8 cellular contexts compared by ENCODE assay signal in the genomic region with DNA sequence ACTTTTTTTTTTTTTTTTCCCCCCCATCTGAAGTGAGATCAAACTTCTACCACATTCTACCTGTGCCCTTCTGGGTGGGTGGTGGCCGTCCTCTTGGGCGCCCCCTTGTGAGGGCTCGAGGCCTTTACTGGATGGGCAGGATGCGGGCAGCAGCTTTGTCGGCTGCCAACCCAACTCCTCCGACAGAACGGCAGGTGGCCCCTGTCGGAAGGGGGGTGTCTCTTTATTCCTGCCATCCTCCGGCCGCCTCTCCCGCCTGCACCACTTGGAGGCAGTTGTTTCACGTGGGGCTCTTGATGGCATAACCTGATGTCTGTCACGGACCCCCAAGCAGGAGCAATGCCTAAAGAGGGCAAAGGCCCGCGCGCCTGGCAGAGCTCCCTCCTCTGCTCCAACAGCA. TPM values are rescaled to one million over a fixed set of nuclear protein-coding genes. Genes with fewer than 3 reads are reported as not detected.
DNase-seq lines count a peak whose midpoint lies in the region; ATAC-seq and TF ChIP-seq lines count a peak whose summit lies in the region.

No MANE protein-coding gene starts in this region.

- no peaks in the 10 kb centered on the region for H3K9me3 ChIP-seq in Peyer's patch

- TF ChIP-seq POLR2A in Peyer's patch (IDR thresholded peaks at IDR 0.05) = no peak

- H3K27ac Mint-ChIP-seq in stimulated activated naive B cell treated with anti-CD40 and anti-IgM and Interleukin-4, amounts not matched to agents 10 μg/mL and 1 μg/mL and 100 μg/mL, for 72 hours = peak overlapping the region; percentile 85

- H3K27me3 ChIP-seq in Peyer's patch = no peaks in the 10 kb centered on the region

- H3K4me1 Mint-ChIP-seq in stimulated activated naive B cell treated with anti-CD40 and anti-IgM and Interleukin-4, amounts not matched to agents 10 μg/mL and 1 μg/mL and 100 μg/mL, for 72 hours = peaks cover 62 to 82% of the 10 kb centered on the region in 2 donors

- H3K27ac ChIP-seq in Peyer's patch = no peak overlapping the region

- H3K9me3 Mint-ChIP-seq in stimulated activated naive B cell treated with anti-CD40 and anti-IgM and Interleukin-4, amounts not matched to agents 10 μg/mL and 1 μg/mL and 100 μg/mL, for 72 hours = peaks cover 2 to 5% of the 10 kb centered on the region in 2 donors

- DNase-seq in NCI-H2196 (lab: John Stamatoyannopoulos, UW; ENCODE audit: unreplicated experiment) = peak; percentile 8
- no peak for DNase-seq in NCI-H2196 treated with DMSO at 0.1 percent for 48 hours (lab: John Stamatoyannopoulos, UW; ENCODE audit: unreplicated experiment)
- DNase-seq in Peyer's patch = peak in 2 of 3 donors; percentile 65 to 72
- peak in 3 of 4 experiments; percentile 29 to 66 (median 33) for DNase-seq in activated naive CD4-positive, alpha-beta T cell (lab: John Stamatoyannopoulos, UW)
- peak; percentile 88 for DNase-seq in iPS-NIHi7 (ENCODE audit: extremely low spot score)
- no peak for DNase-seq in stimulated activated naive B cell treated with anti-CD40 and anti-IgM and Interleukin-4, amounts not matched to agents 10 μg/mL and 1 μg/mL and 100 μg/mL, for 72 hours
- DNase-seq in OCI-M2 (lab: John Stamatoyannopoulos, UW; ENCODE audit: unreplicated experiment) = no peak

- peak; percentile 26 to 54 (median 30) for TF ChIP-seq CTCF in Peyer's patch (IDR thresholded peaks at IDR 0.05)

- ATAC-seq in stimulated activated naive B cell treated with anti-CD40 and anti-IgM and Interleukin-4, amounts not matched to agents 10 μg/mL and 1 μg/mL and 100 μg/mL, for 72 hours (replicated peaks) = peak; percentile 33 to 44
- ATAC-seq in GM18909 (IDR thresholded peaks at IDR 0.05; ENCODE audit: poor library complexity, unreplicated experiment) = no peak

- peak overlapping the region in 1 of 2 donors; percentile 34 for H3K4me3 Mint-ChIP-seq in stimulated activated naive B cell treated with anti-CD40 and anti-IgM and Interleukin-4, amounts not matched to agents 10 μg/mL and 1 μg/mL and 100 μg/mL, for 72 hours

- no peak overlapping the region for H3K4me3 ChIP-seq in Peyer's patch

- peaks cover 0 to 21% (median 3%) of the 10 kb centered on the region in 4 donors for H3K4me1 ChIP-seq in Peyer's patch

- H3K27me3 Mint-ChIP-seq in stimulated activated naive B cell treated with anti-CD40 and anti-IgM and Interleukin-4, amounts not matched to agents 10 μg/mL and 1 μg/mL and 100 μg/mL, for 72 hours = no peaks in the 10 kb centered on the region

- peaks cover 34 to 58% of the 10 kb centered on the region in 2 donors for H3K36me3 Mint-ChIP-seq in stimulated activated naive B cell treated with anti-CD40 and anti-IgM and Interleukin-4, amounts not matched to agents 10 μg/mL and 1 μg/mL and 100 μg/mL, for 72 hours

- peaks cover 0 to 6% (median 0%) of the 10 kb centered on the region in 3 donors for H3K36me3 ChIP-seq in Peyer's patch

RNA-seq across cellular contexts. Expression of a gene that starts 31.0 kb away (rescaled TPM):
- under 1 TPM in 1 of 4 donors, not detected in 3; 0.67 TPM for total RNA-seq in Peyer's patch

Comparison
In these comparisons a context has a peak if more than half of its experiments do, and no peak if none do; other contexts are left out.
1. DNase-seq: peak in NCI-H2196 (single experiment), Peyer's patch (2 of 3), activated naive CD4-positive, alpha-beta T cell (3 of 4) and iPS-NIHi7 (single experiment); none in NCI-H2196 treated with DMSO at 0.1 percent for 48 hours (single experiment), stimulated activated naive B cell treated with anti-CD40 and anti-IgM and Interleukin-4, amounts not matched to agents 10 μg/mL and 1 μg/mL and 100 μg/mL, for 72 hours (single experiment) and OCI-M2 (single experiment).